1 cellular context compared by ENCODE assay signal in genomic region chr4:94444771-94445170, GRCh38.
TF ChIP-seq lines count a peak whose summit lies in the region.

No MANE protein-coding gene starts in this region.

TF ChIP-seq in HCT116, 20 proteins besides CTCF, POLR2A, EP300 and RAD21 (continued from another document):
- TF ChIP-seq, protein P1, sequence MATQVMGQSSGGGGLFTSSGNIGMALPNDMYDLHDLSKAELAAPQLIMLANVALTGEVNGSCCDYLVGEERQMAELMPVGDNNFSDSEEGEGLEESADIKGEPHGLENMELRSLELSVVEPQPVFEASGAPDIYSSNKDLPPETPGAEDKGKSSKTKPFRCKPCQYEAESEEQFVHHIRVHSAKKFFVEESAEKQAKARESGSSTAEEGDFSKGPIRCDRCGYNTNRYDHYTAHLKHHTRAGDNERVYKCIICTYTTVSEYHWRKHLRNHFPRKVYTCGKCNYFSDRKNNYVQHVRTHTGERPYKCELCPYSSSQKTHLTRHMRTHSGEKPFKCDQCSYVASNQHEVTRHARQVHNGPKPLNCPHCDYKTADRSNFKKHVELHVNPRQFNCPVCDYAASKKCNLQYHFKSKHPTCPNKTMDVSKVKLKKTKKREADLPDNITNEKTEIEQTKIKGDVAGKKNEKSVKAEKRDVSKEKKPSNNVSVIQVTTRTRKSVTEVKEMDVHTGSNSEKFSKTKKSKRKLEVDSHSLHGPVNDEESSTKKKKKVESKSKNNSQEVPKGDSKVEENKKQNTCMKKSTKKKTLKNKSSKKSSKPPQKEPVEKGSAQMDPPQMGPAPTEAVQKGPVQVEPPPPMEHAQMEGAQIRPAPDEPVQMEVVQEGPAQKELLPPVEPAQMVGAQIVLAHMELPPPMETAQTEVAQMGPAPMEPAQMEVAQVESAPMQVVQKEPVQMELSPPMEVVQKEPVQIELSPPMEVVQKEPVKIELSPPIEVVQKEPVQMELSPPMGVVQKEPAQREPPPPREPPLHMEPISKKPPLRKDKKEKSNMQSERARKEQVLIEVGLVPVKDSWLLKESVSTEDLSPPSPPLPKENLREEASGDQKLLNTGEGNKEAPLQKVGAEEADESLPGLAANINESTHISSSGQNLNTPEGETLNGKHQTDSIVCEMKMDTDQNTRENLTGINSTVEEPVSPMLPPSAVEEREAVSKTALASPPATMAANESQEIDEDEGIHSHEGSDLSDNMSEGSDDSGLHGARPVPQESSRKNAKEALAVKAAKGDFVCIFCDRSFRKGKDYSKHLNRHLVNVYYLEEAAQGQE (IDR thresholded peaks at IDR 0.05; ENCODE audit: low read depth) = no peak
- TF ChIP-seq ATF3 (IDR thresholded peaks at IDR 0.05) (no peak), EZH2phosphoT487 (IDR thresholded peaks at IDR 0.05; ENCODE audit: borderline replicate concordance) (no peak)
